ENCODE assay signal across 24 cellular contexts in genomic region chr2:538646-539045, GRCh38.
A peak's percentile ranks its signal among the peaks of the same experiment; 100 is the strongest.
DNase-seq lines count a peak whose midpoint lies in the region; ATAC-seq, FAIRE-seq and TF ChIP-seq lines count a peak whose summit lies in the region.
"Had no signal": no experiment of that assay in that cellular context is flagged by ENCODE, and none has a peak within 500 bp of the region (broad histone marks: within the 10 kb centered on the region; RNA-seq: fewer than 3 reads in every experiment).

No MANE protein-coding gene starts in this region.

- H3K36me3 ChIP-seq in esophagus muscularis mucosa (no peaks in the 10 kb centered on the region), trophoblast cell (ENCODE audit: control insufficient read depth in 1 of 2, insufficient read depth in 2 of 2, low read length in 2 of 2) (no peaks in the 10 kb centered on the region)
- H3K36me3 ChIP-seq: BE2C, BLaER1 had no signal

- no peak overlapping the region for H4K91ac ChIP-seq in trophoblast cell (ENCODE audit: low read depth, low read length)

- TF ChIP-seq EP300 in esophagus muscularis mucosa (IDR thresholded peaks at IDR 0.05): no peak

- ATAC-seq in stimulated activated memory B cell treated with anti-CD40 and anti-IgM and Interleukin-4, amounts not matched to agents 10 μg/mL and 1 μg/mL and 100 μg/mL, for 72 hours: peak; percentile 34
- ATAC-seq in GM19324 (IDR thresholded peaks at IDR 0.05; ENCODE audit: low FRiP score, unreplicated experiment) (no peak), T-cell (replicated peaks in 1 of 4) (no peak)

- H4K12ac ChIP-seq in trophoblast cell (ENCODE audit: low read depth, low read length): peak overlapping the region; percentile 54

- TF ChIP-seq POLR2A in esophagus muscularis mucosa (IDR thresholded peaks at IDR 0.05; ENCODE audit: low read depth): no peak

- H3K27me3 Mint-ChIP-seq in stimulated activated memory B cell treated with anti-CD40 and anti-IgM and Interleukin-4, amounts not matched to agents 10 μg/mL and 1 μg/mL and 100 μg/mL, for 72 hours: peaks cover 43% of the 10 kb centered on the region
- H3K27me3 Mint-ChIP-seq in T-cell: peaks cover 16 to 18% of the 10 kb centered on the region in 2 donors

- H3K9me3 Mint-ChIP-seq in stimulated activated memory B cell treated with anti-CD40 and anti-IgM and Interleukin-4, amounts not matched to agents 10 μg/mL and 1 μg/mL and 100 μg/mL, for 72 hours: peaks cover 3% of the 10 kb centered on the region
- peaks cover 0 to 4% (median 3%) of the 10 kb centered on the region in 3 donors for H3K9me3 Mint-ChIP-seq in T-cell

- H3K27ac ChIP-seq in esophagus muscularis mucosa (replicated peaks in 1 of 4) (no peak overlapping the region), trophoblast cell (ENCODE audit: low read depth, low read length) (no peak overlapping the region)
- H3K27ac ChIP-seq: BLaER1 had no signal

- DNase-seq in HTR-8/SVneo (ENCODE audit: insufficient read length, low spot score) (no peak), esophagus muscularis mucosa (ENCODE audit: extremely low spot score) (peak; percentile 80), trophoblast cell (no peak), SIG-M5 (lab: John Stamatoyannopoulos, UW) (no peak), T-cell (no peak)
- DNase-seq: 8988T; ACHN; BE2C; C1 segment of cervical spinal cord; CD4-positive, alpha-beta memory T cell; CD4-positive, CD25-positive, alpha-beta regulatory T cell; CD8-positive, alpha-beta memory T cell; COR-L47; DMS 273 treated with DMSO at 0.1 percent for 48 hours; DMS153; DMS79 treated with DMSO at 0.1 percent for 48 hours; GF-D8 had no signal

- CTCF ChIA-PET in T-cell (lab: Charles Lee): no interaction called here

- H3K27ac Mint-ChIP-seq in stimulated activated memory B cell treated with anti-CD40 and anti-IgM and Interleukin-4, amounts not matched to agents 10 μg/mL and 1 μg/mL and 100 μg/mL, for 72 hours: no peak overlapping the region
- no peak overlapping the region for H3K27ac Mint-ChIP-seq in T-cell
- H3K27ac Mint-ChIP-seq: CD4-positive, alpha-beta memory T cell; CD4-positive, CD25-positive, alpha-beta regulatory T cell had no signal

- H3K9me3 ChIP-seq in esophagus muscularis mucosa (peaks cover 0 to 27% (median 19%) of the 10 kb centered on the region in 4 donors), trophoblast cell (ENCODE audit: insufficient read depth, low read depth, low read length) (peaks cover 2% of the 10 kb centered on the region)
- H3K9me3 ChIP-seq: BE2C had no signal

- no peak for TF ChIP-seq CTCF in esophagus muscularis mucosa (IDR thresholded peaks at IDR 0.05)

- H2AFZ ChIP-seq in trophoblast cell (ENCODE audit: insufficient read depth, low read length, poor library complexity): no peak overlapping the region

- H3K4ac ChIP-seq in trophoblast cell (ENCODE audit: low read depth, low read length): no peak overlapping the region

- no peak overlapping the region for H3K9ac ChIP-seq in trophoblast cell (ENCODE audit: low read length)
- H3K9ac ChIP-seq: BLaER1 had no signal

- H2BK5ac ChIP-seq in trophoblast cell (ENCODE audit: low read depth, low read length, poor library complexity): no peak overlapping the region

- no peaks in the 10 kb centered on the region for H3K4me1 ChIP-seq in esophagus muscularis mucosa
- H3K4me1 ChIP-seq in trophoblast cell (ENCODE audit: control insufficient read depth in 1 of 2, insufficient read depth in 2 of 2, low read length in 2 of 2): no peaks in the 10 kb centered on the region
- H3K4me1 ChIP-seq: BE2C, BLaER1 had no signal

- H3K4me3 ChIP-seq in esophagus muscularis mucosa (no peak overlapping the region), trophoblast cell (ENCODE audit: low read depth, low read length) (no peak overlapping the region)
- H3K4me3 ChIP-seq: BLaER1 had no signal

- no peaks in the 10 kb centered on the region for H3K79me2 ChIP-seq in trophoblast cell (ENCODE audit: control insufficient read depth, insufficient read depth, low read length, poor library complexity)

- POLR2A ChIA-PET in T-cell (lab: Charles Lee): no interaction called here

- H3K23ac ChIP-seq in trophoblast cell (ENCODE audit: low read length): no peak overlapping the region

- H2AK5ac ChIP-seq in trophoblast cell (ENCODE audit: low read length): no peak overlapping the region

- no peak overlapping the region for H3K4me2 ChIP-seq in trophoblast cell (ENCODE audit: low read length)
- H3K4me2 ChIP-seq: BLaER1 had no signal

- intact Hi-C loops in esophagus muscularis mucosa (cut with DNase I): no loop called here

- no peak overlapping the region for H2BK12ac ChIP-seq in trophoblast cell (ENCODE audit: low read length)

- H3K4me3 Mint-ChIP-seq in stimulated activated memory B cell treated with anti-CD40 and anti-IgM and Interleukin-4, amounts not matched to agents 10 μg/mL and 1 μg/mL and 100 μg/mL, for 72 hours: no peak overlapping the region
- no peak overlapping the region for H3K4me3 Mint-ChIP-seq in T-cell
- H3K4me3 Mint-ChIP-seq: CD14-positive monocyte; CD4-positive, alpha-beta memory T cell; CD4-positive, CD25-positive, alpha-beta regulatory T cell; CD8-positive, alpha-beta memory T cell had no signal

- H2BK120ac ChIP-seq in trophoblast cell (ENCODE audit: insufficient read depth, low read length, poor library complexity): no peak overlapping the region

- H4K8ac ChIP-seq in trophoblast cell (ENCODE audit: low read depth, low read length): no peak overlapping the region

- H3K79me1 ChIP-seq in trophoblast cell (ENCODE audit: low read length): no peaks in the 10 kb centered on the region

- peak; percentile 52 for FAIRE-seq in HTR-8/SVneo (lab: Jason Lieb, UNC)
- FAIRE-seq: A204.1, G401.6, GM12891 had no signal

- H3K4me1 Mint-ChIP-seq in stimulated activated memory B cell treated with anti-CD40 and anti-IgM and Interleukin-4, amounts not matched to agents 10 μg/mL and 1 μg/mL and 100 μg/mL, for 72 hours: no peaks in the 10 kb centered on the region
- H3K4me1 Mint-ChIP-seq in T-cell: no peaks in the 10 kb centered on the region
- H3K4me1 Mint-ChIP-seq: CD14-positive monocyte; CD4-positive, alpha-beta memory T cell; CD4-positive, CD25-positive, alpha-beta regulatory T cell; CD8-positive, alpha-beta memory T cell had no signal

- H3K27me3 ChIP-seq in esophagus muscularis mucosa: peaks cover 0 to 3% (median 0%) of the 10 kb centered on the region in 4 donors
- no peaks in the 10 kb centered on the region for H3K27me3 ChIP-seq in trophoblast cell (ENCODE audit: insufficient read depth, low read length)
- H3K27me3 ChIP-seq: BE2C, BLaER1 had no signal

- no peak overlapping the region for H3K14ac ChIP-seq in trophoblast cell (ENCODE audit: low read length)

- H3K18ac ChIP-seq in trophoblast cell (ENCODE audit: low read length): no peak overlapping the region

- H3K36me3 Mint-ChIP-seq in stimulated activated memory B cell treated with anti-CD40 and anti-IgM and Interleukin-4, amounts not matched to agents 10 μg/mL and 1 μg/mL and 100 μg/mL, for 72 hours: no peaks in the 10 kb centered on the region
- H3K36me3 Mint-ChIP-seq in T-cell: no peaks in the 10 kb centered on the region
- H3K36me3 Mint-ChIP-seq: CD14-positive monocyte; CD4-positive, alpha-beta memory T cell; CD4-positive, CD25-positive, alpha-beta regulatory T cell had no signal

- 94% methylated on average over 2 of the region's 2 CpGs for WGBS in esophagus muscularis mucosa
- WGBS in trophoblast cell (ENCODE audit: extremely low coverage, insufficient coverage, insufficient read length): no CpG with 5 or more reads among the region's 2 CpGs
